25 cellular contexts compared by ENCODE assay signal in genomic region chr5:79224275-79224984, GRCh38. TPM values are rescaled to one million over a fixed set of nuclear protein-coding genes. Genes with fewer than 3 reads are reported as not detected.
DNase-seq lines count a peak whose midpoint lies in the region; ATAC-seq, FAIRE-seq and TF ChIP-seq lines count a peak whose summit lies in the region.
"Had no signal": no experiment of that assay in that cellular context is flagged by ENCODE, and none has a peak within 500 bp of the region (broad histone marks: within the 10 kb centered on the region; RNA-seq: fewer than 3 reads in every experiment).

No MANE protein-coding gene starts in this region.

- TF ChIP-seq EP300 in K562 (IDR thresholded peaks at IDR 0.05; ENCODE audit: low read length) = no peak

- no peaks in the 10 kb centered on the region for H4K20me1 ChIP-seq in K562 (replicated peaks; ENCODE audit: control insufficient read depth, insufficient read depth, low read length)
- H4K20me1 ChIP-seq: BLaER1 treated with 17β-estradiol and CSF1 and Interleukin-3, amounts not matched to agents 10 nM and 100 nM had no signal

- in situ Hi-C loops in K562 (cut with MboI) = no loop called here

- H3K79me2 ChIP-seq in K562 (ENCODE audit: control insufficient read depth, insufficient read depth, low read length) = no peaks in the 10 kb centered on the region

- no peaks in the 10 kb centered on the region for H3K27me3 Mint-ChIP-seq in naive B cell
- H3K27me3 Mint-ChIP-seq: CD4-positive, alpha-beta T cell had no signal

- H3K9me3 Mint-ChIP-seq in naive B cell = no peaks in the 10 kb centered on the region
- H3K9me3 Mint-ChIP-seq: CD4-positive, alpha-beta T cell; CD8-positive, alpha-beta memory T cell; H9 had no signal

- BruUV-seq in K562 (replicated peaks; lab: Mats Ljungman, UMichigan) = no TSS peak

- H3K4me2 ChIP-seq in K562 (ENCODE audit: insufficient read depth, low read length) = no peak overlapping the region
- H3K4me2 ChIP-seq: A549; BLaER1 treated with 17β-estradiol and CSF1 and Interleukin-3, amounts not matched to agents 10 nM and 100 nM had no signal

- H3K4me3 ChIP-seq in K562 (no peak overlapping the region), coronary artery (no peak overlapping the region)
- H3K4me3 ChIP-seq: A549; BLaER1 treated with 17β-estradiol and CSF1 and Interleukin-3, amounts not matched to agents 10 nM and 100 nM; GM23248 had no signal

- H3K27me3 ChIP-seq in K562 (ENCODE audit: control insufficient read depth in 2 of 2, insufficient read depth in 2 of 2, low read length in 2 of 2) (no peaks in the 10 kb centered on the region), foreskin keratinocyte (no peaks in the 10 kb centered on the region)
- H3K27me3 ChIP-seq: BE2C; BLaER1 treated with 17β-estradiol and CSF1 and Interleukin-3, amounts not matched to agents 10 nM and 100 nM had no signal

- no peaks in the 10 kb centered on the region for H3K36me3 Mint-ChIP-seq in naive B cell
- H3K36me3 Mint-ChIP-seq: CD14-positive monocyte had no signal

- TF ChIP-seq POLR2A in K562 (conservative IDR thresholded peaks at IDR 0.05) (no peak), H54 (IDR thresholded peaks at IDR 0.05; ENCODE audit: low read depth, low read length) (no peak)

- FAIRE-seq in D721Med (lab: Jason Lieb, UNC) = peak; percentile 6
- no peak for FAIRE-seq in K562 (lab: Jason Lieb, UNC)
- no peak for FAIRE-seq in H54 (lab: Jason Lieb, UNC)
- FAIRE-seq: A549, GM12892, GM19239, H1 had no signal

- POLR2A ChIA-PET in K562 (lab: Yijun Ruan, JAX) = interaction anchor here (0.7 to 1.4 kb wide), 2 partner anchors 10 to 34 kb away, joined by 3 to 4 read pairs; no protein-coding TSS in a partner anchor

- TF ChIP-seq CTCF in D721Med (IDR thresholded peaks at IDR 0.05; ENCODE audit: insufficient read depth, missing control alignments) (no peak), K562 (IDR thresholded peaks at IDR 0.05 in 2 of 3, conservative IDR thresholded peaks at IDR 0.05 in 1 of 3; ENCODE audit: insufficient read depth in 2 of 3, low read depth in 1 of 3, low read length in 3 of 3) (no peak), coronary artery (IDR thresholded peaks at IDR 0.05) (no peak), foreskin keratinocyte (conservative IDR thresholded peaks at IDR 0.05) (no peak)

- H2AFZ ChIP-seq in K562 (ENCODE audit: low read depth, low read length) = no peak overlapping the region
- H2AFZ ChIP-seq: GM23248 had no signal

- CTCF ChIA-PET in K562 (lab: Yijun Ruan, JAX; ENCODE audit: low intra/inter-chr PET ratio) = interaction anchor here (0.7 kb wide), 1 partner anchor 14 kb away, joined by 3 read pairs; no protein-coding TSS in a partner anchor

- H3K4me3 Mint-ChIP-seq in naive B cell = no peak overlapping the region
- H3K4me3 Mint-ChIP-seq: CD14-positive monocyte; CD4-positive, alpha-beta T cell; CD8-positive, alpha-beta memory T cell; H9 had no signal

- TF ChIP-seq RAD21 in K562 (CRISPR knock-in tag; conservative IDR thresholded peaks at IDR 0.05 in 1 of 2, IDR thresholded peaks at IDR 0.05 in 1 of 2) = no peak

- no peaks in the 10 kb centered on the region for H3K9me3 ChIP-seq in K562 (replicated peaks; ENCODE audit: control insufficient read depth, insufficient read depth, low read depth, low read length)
- H3K9me3 ChIP-seq: A549, BE2C had no signal

- peak overlapping the region in 4 of 6 donors; percentile 12 to 73 (median 46) for H3K27ac Mint-ChIP-seq in naive B cell
- H3K27ac Mint-ChIP-seq: CD4-positive, alpha-beta T cell; H9 had no signal

- WGBS in K562 (ENCODE audit: insufficient coverage, low coverage, missing lambda C conversion rate) = 38% methylated on average over 4 of the region's 4 CpGs

- H3K36me3 ChIP-seq in K562 (ENCODE audit: control insufficient read depth, insufficient read depth, low read length) = no peaks in the 10 kb centered on the region
- H3K36me3 ChIP-seq: BE2C; BLaER1 treated with 17β-estradiol and CSF1 and Interleukin-3, amounts not matched to agents 10 nM and 100 nM had no signal

- H3K4me1 ChIP-seq in K562 (replicated peaks in 1 of 2; ENCODE audit: control insufficient read depth in 2 of 2, insufficient read depth in 2 of 2, low read length in 2 of 2) (no peaks in the 10 kb centered on the region), foreskin keratinocyte (peaks cover 8% of the 10 kb centered on the region)
- H3K4me1 ChIP-seq: A549; BLaER1 treated with 17β-estradiol and CSF1 and Interleukin-3, amounts not matched to agents 10 nM and 100 nM had no signal

- H3K27ac ChIP-seq in K562 (ENCODE audit: extremely low read depth, low read depth, low read length) = no peak overlapping the region
- H3K27ac ChIP-seq in coronary artery = no peak overlapping the region
- no peak overlapping the region for H3K27ac ChIP-seq in foreskin keratinocyte
- H3K27ac ChIP-seq: A549; BLaER1 treated with 17β-estradiol and CSF1 and Interleukin-3, amounts not matched to agents 10 nM and 100 nM; GM23248 had no signal

- H3K4me1 Mint-ChIP-seq in naive B cell = no peaks in the 10 kb centered on the region
- H3K4me1 Mint-ChIP-seq: H9 had no signal

- H3K9me1 ChIP-seq in K562 (ENCODE audit: control insufficient read depth, insufficient read depth, low read length) = no peaks in the 10 kb centered on the region

- ATAC-seq in K562 = no peak
- ATAC-seq in naive B cell (ENCODE audit: low read depth in 2 of 2) = no peak
- ATAC-seq in HG03378 (IDR thresholded peaks at IDR 0.05; ENCODE audit: unreplicated experiment) = no peak
- ATAC-seq in foreskin keratinocyte = no peak
- ATAC-seq: A549, HCT116 had no signal

- H3K9ac ChIP-seq in K562 (ENCODE audit: insufficient read depth in 1 of 2, low read depth in 2 of 2, low read length in 2 of 2) = no peak overlapping the region
- H3K9ac ChIP-seq: BLaER1 treated with 17β-estradiol and CSF1 and Interleukin-3, amounts not matched to agents 10 nM and 100 nM; GM23248 had no signal

- DNase-seq in D721Med (ENCODE audit: insufficient read length, low spot score) (no peak), OCI-M1 (lab: John Stamatoyannopoulos, UW) (peak; percentile 22), K562 (ENCODE audit: extremely low read depth in 1 of 4, low spot score in 3 of 4) (no peak), naive B cell (no peak), coronary artery (ENCODE audit: low spot score) (no peak), H54 (ENCODE audit: insufficient read length, low spot score) (no peak), foreskin keratinocyte (no peak)
- DNase-seq: 8988T; ACHN; AML-193; BE2C; CD4-positive, alpha-beta T cell; CD8-positive, alpha-beta memory T cell; DMS79 treated with DMSO at 0.1 percent for 48 hours; GF-D8; H9 had no signal

- intact Hi-C loops in K562 (cut with micrococcal nuclease) = no loop called here

TF ChIP-seq in K562, 482 proteins besides CTCF, POLR2A, EP300 and RAD21 (continues in another document):
- TF ChIP-seq DDX20 (tag; IDR thresholded peaks at IDR 0.05; ENCODE audit: low read depth) (peak; percentile 66; the same call in 1 of the 2 replicates), CTBP1 (IDR thresholded peaks at IDR 0.05; ENCODE audit: borderline replicate concordance) (0 out of 2 replicates have a peak, but pooled peaks have one; percentile 16), PTTG1 (tag; IDR thresholded peaks at IDR 0.05; ENCODE audit: low read depth) (peak; percentile 59; the same call in 1 of the 2 replicates), NR2C1 (IDR thresholded peaks at IDR 0.05) (peak; percentile 52; the same call in 1 of the 2 replicates), NR2C1 (tag; IDR thresholded peaks at IDR 0.05) (0 out of 2 replicates have a peak, but pooled peaks have one; percentile 61), SRSF7 (optimal IDR thresholded peaks at IDR 0.05; ENCODE audit: low read depth, low read length) (no peak)
- TF ChIP-seq, protein P1, sequence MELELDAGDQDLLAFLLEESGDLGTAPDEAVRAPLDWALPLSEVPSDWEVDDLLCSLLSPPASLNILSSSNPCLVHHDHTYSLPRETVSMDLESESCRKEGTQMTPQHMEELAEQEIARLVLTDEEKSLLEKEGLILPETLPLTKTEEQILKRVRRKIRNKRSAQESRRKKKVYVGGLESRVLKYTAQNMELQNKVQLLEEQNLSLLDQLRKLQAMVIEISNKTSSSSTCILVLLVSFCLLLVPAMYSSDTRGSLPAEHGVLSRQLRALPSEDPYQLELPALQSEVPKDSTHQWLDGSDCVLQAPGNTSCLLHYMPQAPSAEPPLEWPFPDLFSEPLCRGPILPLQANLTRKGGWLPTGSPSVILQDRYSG (tag; conservative IDR thresholded peaks at IDR 0.05; ENCODE audit: low read depth) = peak; percentile 54; the same call in 1 of the 2 replicates
- TF ChIP-seq, protein P2, sequence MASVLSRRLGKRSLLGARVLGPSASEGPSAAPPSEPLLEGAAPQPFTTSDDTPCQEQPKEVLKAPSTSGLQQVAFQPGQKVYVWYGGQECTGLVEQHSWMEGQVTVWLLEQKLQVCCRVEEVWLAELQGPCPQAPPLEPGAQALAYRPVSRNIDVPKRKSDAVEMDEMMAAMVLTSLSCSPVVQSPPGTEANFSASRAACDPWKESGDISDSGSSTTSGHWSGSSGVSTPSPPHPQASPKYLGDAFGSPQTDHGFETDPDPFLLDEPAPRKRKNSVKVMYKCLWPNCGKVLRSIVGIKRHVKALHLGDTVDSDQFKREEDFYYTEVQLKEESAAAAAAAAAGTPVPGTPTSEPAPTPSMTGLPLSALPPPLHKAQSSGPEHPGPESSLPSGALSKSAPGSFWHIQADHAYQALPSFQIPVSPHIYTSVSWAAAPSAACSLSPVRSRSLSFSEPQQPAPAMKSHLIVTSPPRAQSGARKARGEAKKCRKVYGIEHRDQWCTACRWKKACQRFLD (CRISPR knock-in tag; IDR thresholded peaks at IDR 0.05) = 0 out of 2 replicates have a peak, but pooled peaks have one; percentile 38

RNA-seq across cellular contexts. Expression of gene JMY, which starts 11.5 kb away (rescaled TPM):
- 3.2 and 10.4 TPM in 2 replicates for total RNA-seq in K562 (2011; cell fraction: chromatin; rRNA removed; ENCODE audit: low replicate concordance)
- 2.8 and 3.8 TPM in 2 replicates for total RNA-seq in K562 (2011; cell fraction: nucleolus; rRNA removed)
- total RNA-seq in K562 (2011; cell fraction: nucleoplasm; rRNA removed) = 5.1 and 7.3 TPM in 2 replicates
- 4.5 and 4.7 TPM in 2 replicates for total RNA-seq in K562 (2014; rRNA removed)
- 5.2 and 6.5 TPM in 2 replicates for total RNA-seq in K562 (2014; rRNA removed; fragmentation: Illumina TruSeq; extraction: Trizol)
- total RNA-seq in K562 (2015; rRNA removed; fragmentation: Illumina TruSeq; extraction: Trizol) = 2.3 and 2.5 TPM in 2 replicates
- 4.6 and 5.5 TPM in 2 replicates for total RNA-seq in K562 (2021)
- polyA plus RNA-seq in K562 (2011; rRNA removed) = 2.3 and 2.5 TPM in 2 replicates
- polyA plus RNA-seq in K562 (2011; cell fraction: cytosol; rRNA removed) = 0.34 and 1.0 TPM in 2 replicates
- polyA plus RNA-seq in K562 (2011; cell fraction: nucleus; rRNA removed) = 2.5 and 4.0 TPM in 2 replicates
- 2.0 and 4.4 TPM in 2 replicates for polyA plus RNA-seq in K562 (2012)
- polyA plus RNA-seq in K562 (2014; fragmentation: Illumina TruSeq; extraction: Trizol) = 3.7 and 3.9 TPM in 2 replicates
- 1 to 10 TPM; 1.1 TPM for polyA plus RNA-seq in K562 (2014; fragmentation: Nextera tagmentation; extraction: Ambion mirVana)
- 2.8 and 3.9 TPM in 2 replicates for polyA plus RNA-seq in K562 (2014; rRNA removed)
- polyA minus RNA-seq in K562 (2011; rRNA and poly(A)+ RNA removed) = 4.7 and 6.1 TPM in 2 replicates
- 2.6 TPM in 2 replicates for polyA minus RNA-seq in K562 (2011; cell fraction: cytosol; rRNA and poly(A)+ RNA removed)
- 3.1 and 5.4 TPM in 2 replicates for polyA minus RNA-seq in K562 (2011; cell fraction: nucleus; rRNA and poly(A)+ RNA removed)
- polyA plus RNA-seq in naive B cell (ENCODE audit: low read depth in 6 of 6) = 1 to 10 TPM; 3.1 to 5.2 (median 4.6) TPM
- total RNA-seq in foreskin keratinocyte = 5.2 and 5.8 TPM in 2 replicates
- 0.93 and 0.97 TPM in 2 replicates for polyA plus RNA-seq in foreskin keratinocyte
